ENCODE assay signal across 9 cellular contexts in the genomic region with DNA sequence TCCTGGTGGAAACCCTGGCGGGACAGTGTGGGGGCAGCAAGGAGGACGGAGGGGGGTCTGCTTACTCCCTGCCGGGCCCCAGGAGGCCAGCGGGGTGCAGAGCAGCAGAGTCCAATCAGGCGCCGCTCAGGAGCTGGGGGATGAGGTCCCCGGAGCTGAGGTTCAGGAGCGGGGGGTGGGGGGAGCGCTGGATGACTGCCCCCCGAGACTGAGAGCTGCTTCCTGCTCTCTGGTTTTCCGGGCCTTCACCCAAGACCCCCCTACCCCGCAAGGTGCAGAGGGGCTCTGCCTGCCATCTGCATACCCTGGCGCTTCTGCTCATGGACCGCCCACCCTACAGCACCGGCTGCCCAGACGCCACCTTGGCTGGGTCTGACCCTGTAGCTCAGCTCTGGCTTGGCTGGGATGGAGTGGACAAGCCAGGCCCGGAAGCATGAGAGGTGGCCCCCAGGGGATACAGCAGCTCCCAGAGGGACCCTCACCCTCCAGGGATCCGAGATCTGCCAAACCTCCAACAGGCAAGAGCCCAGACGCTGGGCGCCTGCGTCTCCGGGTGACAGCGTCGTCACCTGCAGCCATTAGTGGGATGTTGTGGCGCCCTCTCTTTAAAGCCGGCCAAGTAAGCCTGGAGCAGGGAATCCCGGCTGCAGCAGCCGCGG. TPM values are rescaled to one million over a fixed set of nuclear protein-coding genes. Genes with fewer than 3 reads are reported as not detected.
A peak's percentile ranks its signal among the peaks of the same experiment; 100 is the strongest.
DNase-seq lines count a peak whose midpoint lies in the region; ATAC-seq, FAIRE-seq and TF ChIP-seq lines count a peak whose summit lies in the region.
"Had no signal": no experiment of that assay in that cellular context is flagged by ENCODE, and none has a peak within 500 bp of the region (broad histone marks: within the 10 kb centered on the region; RNA-seq: fewer than 3 reads in every experiment).

No MANE protein-coding gene starts in this region.

- ATAC-seq in K562 (no peak), HepG2 (peak; percentile 17), HG02678 (IDR thresholded peaks at IDR 0.05; ENCODE audit: unreplicated experiment) (no peak)
- ATAC-seq in stimulated activated naive B cell treated with anti-CD40 and anti-IgM and Interleukin-4, amounts not matched to agents 10 μg/mL and 1 μg/mL and 100 μg/mL, for 72 hours (replicated peaks), result no peak

- H3K4me1 ChIP-seq in K562 (replicated peaks in 1 of 2; ENCODE audit: control insufficient read depth in 2 of 2, insufficient read depth in 2 of 2, low read length in 2 of 2) (peaks cover 0 to 52% of the 10 kb centered on the region in 2 experiments; a peak in 3 of 5 replicates), HepG2 (ENCODE audit: insufficient read depth, low read length) (peaks cover 17% of the 10 kb centered on the region)

- H3K4me3 Mint-ChIP-seq in HFFc6, result peak overlapping the region; percentile 28; the same call in 1 of the 2 replicates
- H3K4me3 Mint-ChIP-seq in stimulated activated naive B cell treated with anti-CD40 and anti-IgM and Interleukin-4, amounts not matched to agents 10 μg/mL and 1 μg/mL and 100 μg/mL, for 72 hours, result peak overlapping the region; percentile 25 to 41

- no peaks in the 10 kb centered on the region for H3K9me3 Mint-ChIP-seq in HFFc6
- no peaks in the 10 kb centered on the region for H3K9me3 Mint-ChIP-seq in stimulated activated naive B cell treated with anti-CD40 and anti-IgM and Interleukin-4, amounts not matched to agents 10 μg/mL and 1 μg/mL and 100 μg/mL, for 72 hours

- H3K4me2 ChIP-seq in K562 (ENCODE audit: insufficient read depth, low read length) (0 out of 2 replicates have a peak overlapping the region, but pooled peaks have one; percentile 32), HepG2 (ENCODE audit: low read depth, low read length) (peak overlapping the region; percentile 47)

- POLR2A ChIA-PET in K562 (lab: Yijun Ruan, JAX) (interaction anchor here (0.6 to 1.0 kb wide), 4 partner anchors 17 to 304 kb away, joined by 3 to 4 read pairs (median 3); no protein-coding TSS in a partner anchor), HepG2 (lab: Yijun Ruan, JAX) (interaction anchor here (0.6 kb wide), 1 partner anchor 328 kb away, joined by 4 read pairs; no protein-coding TSS in a partner anchor)

- FAIRE-seq in K562 (lab: Jason Lieb, UNC), result no peak
- FAIRE-seq in HepG2 (lab: Jason Lieb, UNC), result no peak

- TF ChIP-seq EP300 in K562 (IDR thresholded peaks at IDR 0.05; ENCODE audit: low read length), result no peak
- no peak for TF ChIP-seq EP300 in HepG2 (IDR thresholded peaks at IDR 0.05; ENCODE audit: low read depth in 2 of 2, low read length in 2 of 2)
- no peak for TF ChIP-seq EP300 in HepG2 (CRISPR knock-in tag; IDR thresholded peaks at IDR 0.05; ENCODE audit: borderline replicate concordance)

- H3K9me1 ChIP-seq in K562 (ENCODE audit: control insufficient read depth, insufficient read depth, low read length), result no peaks in the 10 kb centered on the region

- H3K27me3 ChIP-seq in K562 (ENCODE audit: control insufficient read depth in 2 of 2, insufficient read depth in 2 of 2, low read length in 2 of 2) (peaks cover 0 to 41% of the 10 kb centered on the region in 2 experiments; a peak in 2 of 5 replicates), HepG2 (ENCODE audit: control insufficient read depth in 1 of 2, insufficient read depth in 2 of 2, low read length in 2 of 2) (peaks cover 7 to 40% of the 10 kb centered on the region in 2 experiments)

- H3K36me3 Mint-ChIP-seq in HFFc6 (ENCODE audit: low read depth), result no peaks in the 10 kb centered on the region
- H3K36me3 Mint-ChIP-seq in stimulated activated naive B cell treated with anti-CD40 and anti-IgM and Interleukin-4, amounts not matched to agents 10 μg/mL and 1 μg/mL and 100 μg/mL, for 72 hours, result no peaks in the 10 kb centered on the region

- no peak overlapping the region for H3K27ac Mint-ChIP-seq in HFFc6
- H3K27ac Mint-ChIP-seq in stimulated activated naive B cell treated with anti-CD40 and anti-IgM and Interleukin-4, amounts not matched to agents 10 μg/mL and 1 μg/mL and 100 μg/mL, for 72 hours, result no peak overlapping the region

- no peak overlapping the region for H3K27ac ChIP-seq in K562 (ENCODE audit: extremely low read depth, low read depth, low read length)
- no peak overlapping the region for H3K27ac ChIP-seq in HepG2 (ENCODE audit: extremely low read length, insufficient read depth, low read length)
- H3K27ac ChIP-seq: HL-60, SK-N-MC had no signal

- TF ChIP-seq POLR2A in K562 (conservative IDR thresholded peaks at IDR 0.05) (no peak), HepG2 (IDR thresholded peaks at IDR 0.05; ENCODE audit: insufficient read depth in 1 of 2, low read depth in 2 of 2, low read length in 2 of 2) (no peak)

- no peaks in the 10 kb centered on the region; the same call in 1 of the 2 replicates for H3K9me3 ChIP-seq in K562 (replicated peaks; ENCODE audit: control insufficient read depth, insufficient read depth, low read depth, low read length)
- H3K9me3 ChIP-seq in HepG2 (ENCODE audit: low read length), result no peaks in the 10 kb centered on the region

- H3K79me2 ChIP-seq in K562 (ENCODE audit: control insufficient read depth, insufficient read depth, low read length) (no peaks in the 10 kb centered on the region), HepG2 (ENCODE audit: insufficient read depth, low read length) (no peaks in the 10 kb centered on the region)

- H3K4me1 Mint-ChIP-seq in HFFc6 (ENCODE audit: low read depth), result no peaks in the 10 kb centered on the region
- H3K4me1 Mint-ChIP-seq in stimulated activated naive B cell treated with anti-CD40 and anti-IgM and Interleukin-4, amounts not matched to agents 10 μg/mL and 1 μg/mL and 100 μg/mL, for 72 hours, result peaks cover 2 to 6% of the 10 kb centered on the region in 2 donors

- H3K27me3 Mint-ChIP-seq in HFFc6 (ENCODE audit: insufficient read depth), result peaks cover 6% of the 10 kb centered on the region; the same call in 1 of the 2 replicates
- H3K27me3 Mint-ChIP-seq in stimulated activated naive B cell treated with anti-CD40 and anti-IgM and Interleukin-4, amounts not matched to agents 10 μg/mL and 1 μg/mL and 100 μg/mL, for 72 hours, result peaks cover 21 to 62% of the 10 kb centered on the region in 2 donors

- BruUV-seq in K562 (replicated peaks; lab: Mats Ljungman, UMichigan), result no TSS peak
- BruUV-seq in HepG2 (replicated peaks; lab: Mats Ljungman, UMichigan), result no TSS peak

- intact Hi-C loops in K562 (cut with micrococcal nuclease), result no loop called here
- intact Hi-C loops in HepG2 (cut with micrococcal nuclease; ENCODE audit: unreplicated experiment), result no loop called here

- H2AFZ ChIP-seq in K562 (ENCODE audit: low read depth, low read length) (no peak overlapping the region), HepG2 (ENCODE audit: low read length) (no peak overlapping the region)

- DNase-seq in HFFc6, result no peak
- DNase-seq in K562 (ENCODE audit: extremely low read depth in 1 of 4, low spot score in 3 of 4), result no peak
- DNase-seq in HepG2 (ENCODE audit: low spot score), result no peak
- DNase-seq in stimulated activated naive B cell treated with anti-CD40 and anti-IgM and Interleukin-4, amounts not matched to agents 10 μg/mL and 1 μg/mL and 100 μg/mL, for 72 hours, result no peak
- DNase-seq in KG1 (lab: John Stamatoyannopoulos, UW), result no peak
- no peak for DNase-seq in ecto neural progenitor cell (ENCODE audit: low spot score)

- CTCF ChIA-PET in K562 (lab: Yijun Ruan, JAX; ENCODE audit: low intra/inter-chr PET ratio) (no interaction called here), HepG2 (lab: Yijun Ruan, JAX; ENCODE audit: low intra/inter-chr PET ratio, low total read pairs) (no interaction called here)

- H3K9ac ChIP-seq in K562 (ENCODE audit: insufficient read depth in 1 of 2, low read depth in 2 of 2, low read length in 2 of 2) (no peak overlapping the region), HepG2 (ENCODE audit: insufficient read depth, low read depth, low read length) (no peak overlapping the region)

- in situ Hi-C loops in K562 (cut with MboI) (no loop called here), HepG2 (cut with HindIII; ENCODE audit: extremely low pct_ligation_motif_present, low pct_unique_long_range_greater_than_20kb) (no loop called here)

- no peak for TF ChIP-seq RAD21 in K562 (CRISPR knock-in tag; conservative IDR thresholded peaks at IDR 0.05 in 1 of 2, IDR thresholded peaks at IDR 0.05 in 1 of 2)
- no peak for TF ChIP-seq RAD21 in HepG2 (CRISPR knock-in tag; IDR thresholded peaks at IDR 0.05)

- H4K20me1 ChIP-seq in K562 (replicated peaks; ENCODE audit: control insufficient read depth, insufficient read depth, low read length) (no peaks in the 10 kb centered on the region), HepG2 (ENCODE audit: insufficient read depth, low read length) (no peaks in the 10 kb centered on the region)

- H3K4me3 ChIP-seq in K562, result no peak overlapping the region
- peak overlapping the region in 2 of 3 experiments; percentile 36 to 64; a peak in 4 of 6 replicates for H3K4me3 ChIP-seq in HepG2 (replicated peaks in 1 of 3; ENCODE audit: insufficient read depth in 1 of 3, low read depth in 2 of 3, low read length in 3 of 3)
- H3K4me3 ChIP-seq: SK-N-MC had no signal

- TF ChIP-seq CTCF in HFFc6 (IDR thresholded peaks at IDR 0.05), result no peak
- no peak for TF ChIP-seq CTCF in K562 (IDR thresholded peaks at IDR 0.05 in 2 of 3, conservative IDR thresholded peaks at IDR 0.05 in 1 of 3; ENCODE audit: insufficient read depth in 2 of 3, low read depth in 1 of 3, low read length in 3 of 3)
- TF ChIP-seq CTCF in HepG2 (CRISPR knock-in tag; IDR thresholded peaks at IDR 0.05), result no peak

- H3K36me3 ChIP-seq in K562 (ENCODE audit: control insufficient read depth, insufficient read depth, low read length) (no peaks in the 10 kb centered on the region), HepG2 (replicated peaks in 1 of 2; ENCODE audit: control insufficient read depth in 1 of 2, insufficient read depth in 2 of 2, low read length in 2 of 2) (no peaks in the 10 kb centered on the region)

- WGBS in K562 (ENCODE audit: insufficient coverage, low coverage, missing lambda C conversion rate), result 9% methylated on average over 13 of the region's 29 CpGs
- WGBS in HepG2 (ENCODE audit: low lambda C conversion rate), result 80% methylated on average over 1 of the region's 29 CpGs

RNA-seq across cellular contexts. Expression of a gene that starts 0.9 kb away (rescaled TPM):
- total RNA-seq in HFFc6 (2021; fragmentation: NEBNext Ultra II Directional; extraction: Animal tissue kit (Norgen Biotek cat#: 25700)), result under 1 TPM in 3 of 6 experiments, not detected in 3; 0.05 to 1.00 (median 0.28) TPM
- 0.86 TPM in 1 of 2 replicates, not detected in the other for total RNA-seq in K562 (2011; cell fraction: chromatin; rRNA removed; ENCODE audit: low replicate concordance)
- total RNA-seq in K562 (2011; cell fraction: nucleolus; rRNA removed), result 1.5 and 1.8 TPM in 2 replicates
- total RNA-seq in K562 (2011; cell fraction: nucleoplasm; rRNA removed), result 2.1 TPM in 1 of 2 replicates, not detected in the other
- total RNA-seq in K562 (2014; rRNA removed) (under 0.01 TPM in 1 of 2 replicates, not detected in the other), K562 (2014; rRNA removed; fragmentation: Illumina TruSeq; extraction: Trizol) (not detected in 2 replicates), K562 (2015; rRNA removed; fragmentation: Illumina TruSeq; extraction: Trizol) (not detected in 2 replicates), K562 (2021) (0.11 TPM in 1 of 2 replicates, not detected in the other), HepG2 (2016; rRNA removed; fragmentation: Illumina TruSeq; extraction: Trizol) (0.44 TPM in 1 of 2 replicates, not detected in the other)
- polyA plus RNA-seq in K562 (2011; rRNA removed) (0.20 and 0.26 TPM in 2 replicates), K562 (2014; fragmentation: Illumina TruSeq; extraction: Trizol) (not detected in 2 replicates), K562 (2014; fragmentation: Nextera tagmentation; extraction: Ambion mirVana) (not detected), K562 (2014; rRNA removed) (0.07 TPM in 1 of 2 replicates, not detected in the other), HepG2 (2011; rRNA removed) (0.56 and 0.69 TPM in 2 replicates)
- 0.04 and 0.18 TPM in 2 replicates for polyA plus RNA-seq in K562 (2011; cell fraction: cytosol; rRNA removed)
- 0.52 and 2.3 TPM in 2 replicates for polyA plus RNA-seq in K562 (2011; cell fraction: nucleus; rRNA removed)
- polyA plus RNA-seq in K562 (2012), result 0.07 and 1.1 TPM in 2 replicates
- not detected in 2 replicates for polyA minus RNA-seq in K562 (2011; rRNA and poly(A)+ RNA removed)
- polyA minus RNA-seq in K562 (2011; cell fraction: cytosol; rRNA and poly(A)+ RNA removed), result not detected in 2 replicates
- 0.11 and 0.27 TPM in 2 replicates for polyA minus RNA-seq in K562 (2011; cell fraction: nucleus; rRNA and poly(A)+ RNA removed)
- not detected in 2 replicates for total RNA-seq in HepG2 (2016; cell fraction: cytosol; rRNA removed; fragmentation: Illumina TruSeq; extraction: Trizol; ENCODE audit: low read depth)
- not detected in 2 replicates for total RNA-seq in HepG2 (2016; cell fraction: insoluble cytoplasmic fraction; rRNA removed; fragmentation: Illumina TruSeq; extraction: Trizol)
- total RNA-seq in HepG2 (2016; cell fraction: membrane; rRNA removed; fragmentation: Illumina TruSeq; extraction: Trizol), result 0.38 TPM in 1 of 2 replicates, not detected in the other
- total RNA-seq in HepG2 (2016; cell fraction: nucleus; rRNA removed; fragmentation: Illumina TruSeq; extraction: Trizol), result not detected in 2 replicates
- 0.09 and 0.66 TPM in 2 replicates for polyA plus RNA-seq in HepG2 (2011; cell fraction: cytosol; rRNA removed)
- 1.3 and 3.3 TPM in 2 replicates for polyA plus RNA-seq in HepG2 (2011; cell fraction: nucleus; rRNA removed)
- 0.17 TPM in 1 of 2 replicates, not detected in the other for polyA plus RNA-seq in HepG2 (2012)
- polyA plus RNA-seq in HepG2 (2016; cell fraction: cytosol; fragmentation: Illumina TruSeq; extraction: Trizol; ENCODE audit: low read depth), result 0.03 and 0.17 TPM in 2 replicates
- polyA plus RNA-seq in HepG2 (2016; cell fraction: insoluble cytoplasmic fraction; fragmentation: Illumina TruSeq; extraction: Trizol; ENCODE audit: low read depth), result not detected in 2 replicates
- polyA plus RNA-seq in HepG2 (2016; cell fraction: membrane; fragmentation: Illumina TruSeq; extraction: Trizol; ENCODE audit: low read depth), result 0.03 TPM in 1 of 2 replicates, not detected in the other
- not detected in 2 replicates for polyA plus RNA-seq in HepG2 (2016; cell fraction: nucleus; fragmentation: Illumina TruSeq; extraction: Trizol; ENCODE audit: insufficient read depth, low read depth)
- 0.09 and 4.0 TPM in 2 replicates for polyA minus RNA-seq in HepG2 (2011; rRNA and poly(A)+ RNA removed; ENCODE audit: low replicate concordance)
- polyA minus RNA-seq in HepG2 (2011; cell fraction: cytosol; rRNA and poly(A)+ RNA removed), result 0.53 and 1.8 TPM in 2 replicates
- polyA minus RNA-seq in HepG2 (2011; cell fraction: nucleus; rRNA and poly(A)+ RNA removed), result 0.12 and 2.4 TPM in 2 replicates
